Comparison of ENCODE assay signal across 9 cellular contexts in the genomic region with DNA sequence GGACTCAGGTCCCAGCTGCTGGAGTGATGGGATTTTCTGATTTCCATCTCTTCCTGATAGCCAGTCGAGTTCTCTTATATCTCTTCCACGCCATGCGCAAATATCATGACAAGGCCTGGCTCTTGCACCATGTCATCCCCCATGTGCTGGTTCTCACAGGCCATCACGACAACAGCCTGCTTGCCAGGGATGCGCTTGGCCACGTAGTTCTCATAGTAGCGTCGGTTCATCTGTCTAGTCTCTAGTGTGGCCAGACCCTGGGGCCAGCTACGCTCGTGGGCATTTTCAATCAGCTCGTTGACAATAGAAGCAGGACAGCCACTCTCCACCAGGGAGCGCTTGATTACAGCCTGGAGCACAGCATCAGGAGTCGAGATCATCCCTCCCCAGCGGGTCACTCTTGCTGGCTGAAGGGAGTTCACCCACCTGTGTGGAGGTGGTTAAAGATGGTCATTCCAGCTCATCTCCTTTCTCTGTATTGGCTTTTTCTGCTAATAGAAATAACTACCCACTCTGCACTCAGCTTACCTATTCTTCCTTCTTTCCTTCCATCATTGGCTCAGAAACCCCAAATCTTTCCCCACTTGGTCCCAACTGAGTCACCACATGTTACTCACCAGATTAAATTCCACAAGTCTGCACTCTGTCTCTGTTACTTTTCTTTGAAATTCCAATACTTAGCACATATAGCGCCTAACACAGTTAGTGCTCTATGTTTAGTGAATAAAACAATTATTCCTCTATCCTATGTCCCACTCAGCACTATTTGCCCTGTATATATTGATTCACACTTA. TPM values are rescaled to one million over a fixed set of nuclear protein-coding genes. Genes with fewer than 3 reads are reported as not detected.
DNase-seq lines count a peak whose midpoint lies in the region; ATAC-seq and TF ChIP-seq lines count a peak whose summit lies in the region.
"Had no signal": no experiment of that assay in that cellular context is flagged by ENCODE, and none has a peak within 500 bp of the region (broad histone marks: within the 10 kb centered on the region; RNA-seq: fewer than 3 reads in every experiment).

No MANE protein-coding gene starts in this region.

- no peaks in the 10 kb centered on the region for H3K27me3 Mint-ChIP-seq in CD4-positive, alpha-beta T cell
- no peaks in the 10 kb centered on the region for H3K27me3 Mint-ChIP-seq in memory B cell

- no peaks in the 10 kb centered on the region for H3K4me1 ChIP-seq in colonic mucosa

- peak; percentile 65 for ATAC-seq in CD4-positive, alpha-beta T cell (ENCODE audit: poor library complexity)
- ATAC-seq in memory B cell (ENCODE audit: low read depth), result peak; percentile 21
- no peak for ATAC-seq in GM18907 (IDR thresholded peaks at IDR 0.05; ENCODE audit: unreplicated experiment)
- no peak for ATAC-seq in GM18858 (IDR thresholded peaks at IDR 0.05; ENCODE audit: unreplicated experiment)
- no peak for ATAC-seq in GM18517 (IDR thresholded peaks at IDR 0.05; ENCODE audit: unreplicated experiment)

- H3K9me3 ChIP-seq in CD4-positive, alpha-beta T cell (ENCODE audit: control insufficient read depth, low read length), result no peaks in the 10 kb centered on the region
- no peaks in the 10 kb centered on the region for H3K9me3 ChIP-seq in colonic mucosa
- H3K9me3 ChIP-seq: neutrophil had no signal

- POLR2A ChIA-PET in CD4-positive, alpha-beta T cell (lab: Charles Lee), result interaction anchor here (0.6 to 2.1 kb wide), 5 partner anchors 9 to 258 kb away, joined by 3 to 10 read pairs (median 4); a partner anchor contains a TSS

- no peak overlapping the region for H3K4me3 Mint-ChIP-seq in CD4-positive, alpha-beta T cell
- no peak overlapping the region for H3K4me3 Mint-ChIP-seq in memory B cell

- intact Hi-C loops in CD4-positive, alpha-beta T cell (cut with DNase I, micrococcal nuclease), result loop anchor here in 1 of 2 experiments (5.0 kb wide), 1 partner anchor 256 kb away; no protein-coding TSS in a partner anchor
- intact Hi-C loops in colonic mucosa (cut with DNase I), result loop anchor here (10.0 kb wide), 1 partner anchor 88 kb away; no protein-coding TSS in a partner anchor

- no peaks in the 10 kb centered on the region for H3K9me3 Mint-ChIP-seq in CD4-positive, alpha-beta T cell
- H3K9me3 Mint-ChIP-seq in memory B cell, result no peaks in the 10 kb centered on the region

- H3K27ac Mint-ChIP-seq in CD4-positive, alpha-beta T cell, result peak overlapping the region; percentile 40
- peak overlapping the region; percentile 93 for H3K27ac Mint-ChIP-seq in memory B cell

- peak in 7 of 10 experiments; percentile 17 to 44 (median 20) for DNase-seq in CD4-positive, alpha-beta T cell
- peak; percentile 57 for DNase-seq in HCEC 1CT
- DNase-seq in SW480 (ENCODE audit: low spot score), result peak; percentile 46
- DNase-seq in colonic mucosa, result peak; percentile 77
- peak in 1 of 2 donors; percentile 40 for DNase-seq in memory B cell (ENCODE audit: low spot score in 2 of 2)

- no peak overlapping the region for H3K9ac ChIP-seq in colonic mucosa (ENCODE audit: low read depth in 2 of 2, low read length in 2 of 2)

- H3K36me3 ChIP-seq in colonic mucosa, result peaks cover 11% of the 10 kb centered on the region

- peaks cover 64% of the 10 kb centered on the region for H3K36me3 Mint-ChIP-seq in CD4-positive, alpha-beta T cell (ENCODE audit: low read depth)
- H3K36me3 Mint-ChIP-seq in memory B cell, result peaks cover 29% of the 10 kb centered on the region

- H3K4me3 ChIP-seq in colonic mucosa, result no peak overlapping the region

- H3K27me3 ChIP-seq in CD4-positive, alpha-beta T cell (ENCODE audit: control insufficient read depth, insufficient read depth, low read length), result no peaks in the 10 kb centered on the region
- H3K27me3 ChIP-seq in colonic mucosa, result no peaks in the 10 kb centered on the region
- H3K27me3 ChIP-seq: neutrophil had no signal

- H3K27ac ChIP-seq in CD4-positive, alpha-beta T cell (ENCODE audit: low read depth, low read length), result no peak overlapping the region
- no peak overlapping the region for H3K27ac ChIP-seq in colonic mucosa
- H3K27ac ChIP-seq: neutrophil had no signal

- CTCF ChIA-PET in CD4-positive, alpha-beta T cell (lab: Charles Lee), result interaction anchor here (0.7 to 4.5 kb wide), 7 partner anchors 10 to 85 kb away, joined by 3 to 26 read pairs (median 6); a partner anchor contains a TSS

- H3K4me1 Mint-ChIP-seq in CD4-positive, alpha-beta T cell (ENCODE audit: low read depth), result peaks cover 6% of the 10 kb centered on the region
- H3K4me1 Mint-ChIP-seq in memory B cell, result peaks cover 25% of the 10 kb centered on the region

- TF ChIP-seq CTCF in CD4-positive, alpha-beta T cell (IDR thresholded peaks at IDR 0.05), result no peak
- TF ChIP-seq CTCF in colonic mucosa (IDR thresholded peaks at IDR 0.05), result peak; percentile 46

RNA-seq across cellular contexts. Expression of a gene that starts 15.2 kb away (rescaled TPM):
- total RNA-seq in CD4-positive, alpha-beta T cell, result 10 to 100 TPM; 28.0 to 32.4 TPM
- 10 to 100 TPM; 29.0 to 36.0 TPM for total RNA-seq in colonic mucosa

RNA-seq across cellular contexts. Expression of a gene that starts 17.3 kb away (rescaled TPM):
- 100 to 1,000 TPM; 104 to 109 TPM for total RNA-seq in CD4-positive, alpha-beta T cell
- total RNA-seq in colonic mucosa, result 10 to 100 TPM; 80.1 to 84.2 TPM

RNA-seq across cellular contexts. Expression of a gene that starts 17.6 kb away (rescaled TPM):
- 1 to 10 TPM; 7.6 to 9.1 TPM for total RNA-seq in CD4-positive, alpha-beta T cell
- total RNA-seq in colonic mucosa, result 10 to 100 TPM; 30.3 to 68.4 TPM

RNA-seq across cellular contexts. Expression of a gene that starts 23.3 kb away (rescaled TPM):
- total RNA-seq in CD4-positive, alpha-beta T cell, result under 1 TPM in 1 of 2 experiments, not detected in 1; 0.33 TPM
- total RNA-seq in colonic mucosa, result 100 to 1,000 TPM; 158 to 163 TPM

RNA-seq across cellular contexts. Expression of a gene that starts 48.4 kb away (rescaled TPM):
- total RNA-seq in CD4-positive, alpha-beta T cell, result 100 to 1,000 TPM; 670 to 673 TPM
- total RNA-seq in colonic mucosa, result 1,000 to 10,000 TPM; 1,641 to 1,922 TPM

Comparison
In these comparisons a context has a peak if more than half of its experiments do, and no peak if none do; other contexts are left out.
1. ATAC-seq: peak in CD4-positive, alpha-beta T cell (single experiment) and memory B cell (single experiment); none in GM18907 (single experiment), GM18858 (single experiment) and GM18517 (single experiment).